In genomic region chr15:52331490-52332240, GRCh38 we compare ENCODE assay signal across 8 cellular contexts. TPM values are rescaled to one million over a fixed set of nuclear protein-coding genes. Genes with fewer than 3 reads are reported as not detected.
DNase-seq lines count a peak whose midpoint lies in the region; ATAC-seq and TF ChIP-seq lines count a peak whose summit lies in the region.

No MANE protein-coding gene starts in this region.

- H3K9me2 ChIP-seq in MM.1S (replicated peaks; ENCODE audit: insufficient read depth, low read length) (no peaks in the 10 kb centered on the region), neural cell (ENCODE audit: insufficient read depth, low read length) (no peaks in the 10 kb centered on the region)

- H3K9me3 ChIP-seq in MM.1S (replicated peaks; ENCODE audit: insufficient read depth, low read length) (no peaks in the 10 kb centered on the region), neural cell (ENCODE audit: low read length) (no peaks in the 10 kb centered on the region)

- H3K27me3 ChIP-seq in MM.1S (replicated peaks; ENCODE audit: insufficient read depth, low read length) (no peaks in the 10 kb centered on the region), neural cell (ENCODE audit: insufficient read depth, low read depth, low read length) (no peaks in the 10 kb centered on the region)

- H3K9ac ChIP-seq in MM.1S (ENCODE audit: low read length): peak overlapping the region; percentile 36; the same call in 1 of the 2 replicates
- H3K9ac ChIP-seq in neural cell (ENCODE audit: low read length): no peak overlapping the region

- TF ChIP-seq EP300 in neural cell (conservative IDR thresholded peaks at IDR 0.05; ENCODE audit: poor library complexity, severe bottlenecking): no peak

- H2AFZ ChIP-seq in MM.1S (ENCODE audit: low read length): 0 out of 2 replicates have a peak overlapping the region, but pooled peaks have one; percentile 13
- no peak overlapping the region for H2AFZ ChIP-seq in neural cell (ENCODE audit: low read depth, low read length)

- H4K20me1 ChIP-seq in MM.1S (ENCODE audit: insufficient read depth, low read length) (no peaks in the 10 kb centered on the region), neural cell (ENCODE audit: insufficient read depth) (no peaks in the 10 kb centered on the region)

- peak; percentile 72 for TF ChIP-seq RAD21 in neural cell (conservative IDR thresholded peaks at IDR 0.05)

- H3K36me3 ChIP-seq in MM.1S (replicated peaks; ENCODE audit: insufficient read depth, low read length): 0 out of 2 replicates have a peak, but pooled peaks cover 4% of the 10 kb centered on the region
- peaks cover 20% of the 10 kb centered on the region for H3K36me3 ChIP-seq in neural cell (ENCODE audit: insufficient read depth, low read length)

- H3K4me2 ChIP-seq in MM.1S (ENCODE audit: low read depth, low read length) (peak overlapping the region; percentile 59), neural cell (ENCODE audit: low read length) (no peak overlapping the region)

- peaks cover 50% of the 10 kb centered on the region for H3K4me1 ChIP-seq in MM.1S (ENCODE audit: low read length)

- H3K27ac ChIP-seq in MM.1S (ENCODE audit: low read length) (peak overlapping the region; percentile 58; the same call in 1 of the 2 replicates), neural cell (ENCODE audit: low read length) (no peak overlapping the region)

- TF ChIP-seq CTCF in MM.1S (IDR thresholded peaks at IDR 0.05; ENCODE audit: low read length): peak; percentile 67
- TF ChIP-seq CTCF in neural cell (IDR thresholded peaks at IDR 0.05; ENCODE audit: poor library complexity, severe bottlenecking): peak; percentile 63

- POLR2A ChIA-PET in HEK293T (lab: Yijun Ruan, JAX): no interaction called here

- peaks cover 25% of the 10 kb centered on the region for H3F3A ChIP-seq in MM.1S (ENCODE audit: insufficient read depth, low read length)
- no peaks in the 10 kb centered on the region for H3F3A ChIP-seq in neural cell (ENCODE audit: insufficient read depth, low read length, poor library complexity, severe bottlenecking)

- no peak for ATAC-seq in HG02571 (IDR thresholded peaks at IDR 0.05; ENCODE audit: unreplicated experiment)

- CTCF ChIA-PET in HEK293T (lab: Yijun Ruan, JAX): interaction anchor here (0.7 to 1.0 kb wide), 3 partner anchors 30 to 612 kb away, joined by 3 to 6 read pairs (median 4); no protein-coding TSS in a partner anchor

- H3K79me2 ChIP-seq in MM.1S (ENCODE audit: low read length): peaks cover 12% of the 10 kb centered on the region; the same call in 1 of the 2 replicates
- no peaks in the 10 kb centered on the region for H3K79me2 ChIP-seq in neural cell (replicated peaks; ENCODE audit: insufficient read depth, low read length)

- peak; percentile 67 for DNase-seq in NCI-H82 (lab: John Stamatoyannopoulos, UW)
- no peak for DNase-seq in NCI-H82 treated with DMSO at 0.1 percent for 48 hours (lab: John Stamatoyannopoulos, UW; ENCODE audit: unreplicated experiment)
- peak; percentile 10 for DNase-seq in HEK293T (ENCODE audit: extremely low spot score)
- DNase-seq in MM.1S: peak; percentile 92
- DNase-seq in activated CD4-positive, alpha-beta T cell treated with anti-CD3 and anti-CD28 coated beads for 48 hours: peak; percentile 55
- DNase-seq in dermis microvascular lymphatic vessel endothelial cell (ENCODE audit: low read depth in 2 of 2): peak; percentile 32 to 70

- H3K4me3 ChIP-seq in MM.1S (ENCODE audit: low read length): no peak overlapping the region
- H3K4me3 ChIP-seq in neural cell (ENCODE audit: low read length): no peak overlapping the region

TF ChIP-seq in HEK293T, 16 proteins besides CTCF, POLR2A, EP300 and RAD21:
- no peak for TF ChIP-seq TARDBP (IDR thresholded peaks at IDR 0.05)
- no peak for TF ChIP-seq FOXA1 (IDR thresholded peaks at IDR 0.05)
- TF ChIP-seq ARNT (IDR thresholded peaks at IDR 0.05): no peak
- TF ChIP-seq ZNF384 (IDR thresholded peaks at IDR 0.05): no peak
- TF ChIP-seq ELF4 (IDR thresholded peaks at IDR 0.05): no peak
- TF ChIP-seq SUZ12 (IDR thresholded peaks at IDR 0.05): no peak
- no peak for TF ChIP-seq NFRKB (IDR thresholded peaks at IDR 0.05)
- TF ChIP-seq FOXK2 (IDR thresholded peaks at IDR 0.05): no peak
- no peak for TF ChIP-seq FOXM1 (IDR thresholded peaks at IDR 0.05; ENCODE audit: borderline replicate concordance)
- no peak for TF ChIP-seq SP1 (IDR thresholded peaks at IDR 0.05)
- TF ChIP-seq HDGF (IDR thresholded peaks at IDR 0.05; ENCODE audit: borderline replicate concordance): no peak
- TF ChIP-seq PKNOX1 (IDR thresholded peaks at IDR 0.05): no peak
- no peak for TF ChIP-seq BHLHE40 (IDR thresholded peaks at IDR 0.05; ENCODE audit: borderline replicate concordance)
- TF ChIP-seq L3MBTL2 (conservative IDR thresholded peaks at IDR 0.05): no peak
- no peak for TF ChIP-seq LEF1 (IDR thresholded peaks at IDR 0.05; ENCODE audit: borderline replicate concordance)
TF ChIP-seq in HEK293T: peak in this region for 0.

TF ChIP-seq in neural cell, 6 proteins besides CTCF, POLR2A, EP300 and RAD21:
- TF ChIP-seq MXI1 (conservative IDR thresholded peaks at IDR 0.05; ENCODE audit: poor library complexity, severe bottlenecking): no peak
- no peak for TF ChIP-seq TAF1 (IDR thresholded peaks at IDR 0.05; ENCODE audit: low read depth)
- TF ChIP-seq EZH2 (IDR thresholded peaks at IDR 0.05; ENCODE audit: borderline replicate concordance, insufficient read depth, low read length, poor library complexity, severe bottlenecking): no peak
- TF ChIP-seq SMC3 (conservative IDR thresholded peaks at IDR 0.05; ENCODE audit: poor library complexity): peak; percentile 72

RNA-seq across cellular contexts. Expression of gene MYO5C, which starts 36.1 kb away (rescaled TPM):
- 13.0 TPM in 2 replicates for total RNA-seq in dermis microvascular lymphatic vessel endothelial cell
- polyA plus RNA-seq in neural cell: 0.44 and 0.77 TPM in 2 replicates
- 2.2 and 2.7 TPM in 2 replicates for polyA minus RNA-seq in neural cell
